Comparison of ENCODE assay signal across 8 cellular contexts in genomic region chr17:15456972-15457722, GRCh38. TPM values are rescaled to one million over a fixed set of nuclear protein-coding genes. Genes with fewer than 3 reads are reported as not detected.
DNase-seq lines count a peak whose midpoint lies in the region; ATAC-seq and TF ChIP-seq lines count a peak whose summit lies in the region.

No MANE protein-coding gene starts in this region.

- H2AFZ ChIP-seq in mesenchymal stem cell (ENCODE audit: low read depth, low read length) = no peak overlapping the region

- no peak overlapping the region for H2BK5ac ChIP-seq in mesenchymal stem cell (ENCODE audit: low read depth, low read length, poor library complexity, severe bottlenecking)

- H2BK120ac ChIP-seq in mesenchymal stem cell (ENCODE audit: low read depth, low read length) = peak overlapping the region; percentile 27

- peak overlapping the region; percentile 71 for H3K27ac ChIP-seq in mesenchymal stem cell (ENCODE audit: low read length, poor library complexity, severe bottlenecking)
- peak overlapping the region; percentile 37 to 74 (median 68) for H3K27ac ChIP-seq in upper lobe of left lung
- H3K27ac ChIP-seq in foreskin keratinocyte = no peak overlapping the region

- peak overlapping the region; percentile 62 for H4K8ac ChIP-seq in mesenchymal stem cell (ENCODE audit: low read length)

- no peak overlapping the region for H3K4ac ChIP-seq in mesenchymal stem cell (ENCODE audit: low read depth in 1 of 2, low read length in 2 of 2)

- H3K18ac ChIP-seq in mesenchymal stem cell (ENCODE audit: low read depth in 1 of 2, low read length in 2 of 2) = peak overlapping the region in 1 of 2 experiments; percentile 45

- H3K4me1 ChIP-seq in mesenchymal stem cell (ENCODE audit: control insufficient read depth, insufficient read depth, low read depth, low read length) = peaks cover 13% of the 10 kb centered on the region
- H3K4me1 ChIP-seq in upper lobe of left lung = peaks cover 5 to 8% (median 7%) of the 10 kb centered on the region in 4 donors
- no peaks in the 10 kb centered on the region for H3K4me1 ChIP-seq in foreskin keratinocyte

- H3K9ac ChIP-seq in mesenchymal stem cell (ENCODE audit: low read length) = peak overlapping the region; percentile 82

- TF ChIP-seq CTCF in upper lobe of left lung (IDR thresholded peaks at IDR 0.05) (peak in 4 of 6 experiments; percentile 13 to 35 (median 20)), foreskin keratinocyte (conservative IDR thresholded peaks at IDR 0.05) (no peak)

- H3K36me3 ChIP-seq in mesenchymal stem cell (ENCODE audit: control insufficient read depth in 1 of 2, insufficient read depth in 2 of 2, low read depth in 1 of 2, low read length in 2 of 2) = peaks cover 0 to 2% of the 10 kb centered on the region in 2 experiments
- H3K36me3 ChIP-seq in upper lobe of left lung = no peaks in the 10 kb centered on the region

- H2BK15ac ChIP-seq in mesenchymal stem cell (ENCODE audit: low read depth, poor library complexity, severe bottlenecking) = no peak overlapping the region

- peak overlapping the region; percentile 11 for H2AK5ac ChIP-seq in mesenchymal stem cell (ENCODE audit: low read length, severe bottlenecking)

- peak overlapping the region; percentile 61 for H4K91ac ChIP-seq in mesenchymal stem cell (ENCODE audit: low read length)

- TF ChIP-seq POLR2A in upper lobe of left lung (IDR thresholded peaks at IDR 0.05) = no peak

- H3K9me3 ChIP-seq in mesenchymal stem cell (ENCODE audit: control insufficient read depth, low read length) = peaks cover 9% of the 10 kb centered on the region
- peaks cover 0 to 6% (median 0%) of the 10 kb centered on the region in 4 donors for H3K9me3 ChIP-seq in upper lobe of left lung

- no peak overlapping the region for H3K14ac ChIP-seq in mesenchymal stem cell (ENCODE audit: low read length in 2 of 2)

- TF ChIP-seq EP300 in upper lobe of left lung (IDR thresholded peaks at IDR 0.05) = peak in 1 of 4 donors; percentile 19

- H3K27me3 ChIP-seq in mesenchymal stem cell (ENCODE audit: control insufficient read depth in 1 of 2, insufficient read depth in 1 of 2, low read length in 2 of 2) (no peaks in the 10 kb centered on the region), upper lobe of left lung (no peaks in the 10 kb centered on the region), foreskin keratinocyte (no peaks in the 10 kb centered on the region)

- peak overlapping the region in 1 of 2 experiments; percentile 11 for H2BK12ac ChIP-seq in mesenchymal stem cell (ENCODE audit: low read length in 2 of 2)

- no peak overlapping the region for H3K23ac ChIP-seq in mesenchymal stem cell (ENCODE audit: low read length in 2 of 2)

- peak; percentile 66 for DNase-seq in NCI-H1092 (lab: John Stamatoyannopoulos, UW)
- peak; percentile 74 for DNase-seq in dedifferentiated amniotic fluid mesenchymal stem cell (ENCODE audit: extremely low spot score)
- DNase-seq in mesenchymal stem cell = peak; percentile 57
- no peak for DNase-seq in upper lobe of left lung
- DNase-seq in foreskin keratinocyte = no peak
- DNase-seq in activated gamma-delta T cell (lab: John Stamatoyannopoulos, UW) = no peak
- no peak for DNase-seq in activated T-cell treated with anti-CD3 and anti-CD28 coated beads, Interleukin-2, amount 50 U/mL, for 1 hour

- H3K4me3 ChIP-seq in mesenchymal stem cell (ENCODE audit: insufficient read depth in 1 of 2, low read depth in 1 of 2, low read length in 2 of 2) (peak overlapping the region in 1 of 2 experiments; percentile 70), upper lobe of left lung (no peak overlapping the region)

- no peaks in the 10 kb centered on the region for H3K79me1 ChIP-seq in mesenchymal stem cell (replicated peaks; ENCODE audit: low read length, poor library complexity, severe bottlenecking)

- H3K4me2 ChIP-seq in mesenchymal stem cell (ENCODE audit: low read length, poor library complexity, severe bottlenecking) = peak overlapping the region; percentile 35

- ATAC-seq in upper lobe of left lung (ENCODE audit: low FRiP score in 2 of 2) (peak; percentile 55 to 74), foreskin keratinocyte (no peak), GM21737 (IDR thresholded peaks at IDR 0.05; ENCODE audit: unreplicated experiment) (no peak)

- WGBS in mesenchymal stem cell = 65% methylated on average over 16 of the region's 16 CpGs
- 58 to 67% methylated on average over 16 of the region's 16 CpGs for WGBS in upper lobe of left lung, 2 donors

RNA-seq across cellular contexts. Expression of gene CDRT4, which starts 10.3 kb away (rescaled TPM):
- polyA plus RNA-seq in mesenchymal stem cell (2013, experiment 1 of 2) = 3.5 TPM
- polyA plus RNA-seq in mesenchymal stem cell (2013, experiment 2 of 2) = 3.4 TPM
- total RNA-seq in upper lobe of left lung = 10 to 100 TPM in 2 of 6 donors, 1 to 10 TPM in 3, not detected in 1; 4.7 to 38.8 (median 5.8) TPM
- 0.24 and 0.71 TPM in 2 replicates for total RNA-seq in foreskin keratinocyte
- polyA plus RNA-seq in foreskin keratinocyte = 1.4 and 3.5 TPM in 2 replicates

Comparison
In these comparisons a context has a peak if more than half of its experiments do, and no peak if none do; other contexts are left out.
1. DNase-seq: peak in NCI-H1092 (single experiment), dedifferentiated amniotic fluid mesenchymal stem cell (single experiment) and mesenchymal stem cell (single experiment); none in upper lobe of left lung (0 of 2), foreskin keratinocyte (0 of 2), activated gamma-delta T cell (single experiment) and activated T-cell treated with anti-CD3 and anti-CD28 coated beads, Interleukin-2, amount 50 U/mL, for 1 hour (single experiment).
2. ATAC-seq: peak in upper lobe of left lung (2 of 2); none in foreskin keratinocyte (single experiment) and GM21737 (single experiment).